In genomic region chr12:131386781-131387180, GRCh38 we compare ENCODE assay signal across 16 cellular contexts.
DNase-seq lines count a peak whose midpoint lies in the region; ATAC-seq and TF ChIP-seq lines count a peak whose summit lies in the region.
"Had no signal": no experiment of that assay in that cellular context is flagged by ENCODE, and none has a peak within 500 bp of the region (broad histone marks: within the 10 kb centered on the region; RNA-seq: fewer than 3 reads in every experiment).

No MANE protein-coding gene starts in this region.

- peaks cover 0 to 12% (median 0%) of the 10 kb centered on the region in 11 experiments; a peak in 4 of 22 replicates for H4K20me1 ChIP-seq in BLaER1 treated with 17β-estradiol and CSF1 and Interleukin-3, amounts not matched to agents 10 nM and 100 nM

- H3K4me2 ChIP-seq in BLaER1 treated with 17β-estradiol and CSF1 and Interleukin-3, amounts not matched to agents 10 nM and 100 nM: peak overlapping the region in 8 of 11 experiments; percentile 79 to 90 (median 85); a peak in 14 of 22 replicates

- no peak overlapping the region for H3K4me3 ChIP-seq in BLaER1 treated with 17β-estradiol and CSF1 and Interleukin-3, amounts not matched to agents 10 nM and 100 nM
- no peak overlapping the region for H3K4me3 ChIP-seq in CD4-positive, alpha-beta memory T cell (ENCODE audit: low read length in 2 of 2)
- no peak overlapping the region for H3K4me3 ChIP-seq in heart right ventricle
- H3K4me3 ChIP-seq: GM23248 had no signal

- DNase-seq in chondrocyte (ENCODE audit: low spot score) (peak; percentile 58), neural crest cell (ENCODE audit: low read depth, low spot score) (no peak), heart right ventricle (no peak), SW 1271 (lab: John Stamatoyannopoulos, UW) (no peak)
- no peak for DNase-seq in CD4-positive, alpha-beta memory T cell
- DNase-seq in activated CD4-positive, alpha-beta T cell treated with anti-CD3 and anti-CD28 coated beads for 1 hour: no peak
- DNase-seq: 8988T; C1 segment of cervical spinal cord; Calu3; CD8-positive, alpha-beta T cell; EL; GM23248; HFFc6 had no signal

- no peak overlapping the region for H3K27ac ChIP-seq in BLaER1 treated with 17β-estradiol and CSF1 and Interleukin-3, amounts not matched to agents 10 nM and 100 nM
- no peak overlapping the region for H3K27ac ChIP-seq in CD4-positive, alpha-beta memory T cell (ENCODE audit: low read depth, low read length)
- no peak overlapping the region for H3K27ac ChIP-seq in heart right ventricle
- H3K27ac ChIP-seq: GM23248, HL-60 had no signal

- H3K4me3 Mint-ChIP-seq in chondrocyte (ENCODE audit: unreplicated experiment): no peak overlapping the region
- no peak overlapping the region for H3K4me3 Mint-ChIP-seq in neural crest cell
- H3K4me3 Mint-ChIP-seq in CD4-positive, alpha-beta memory T cell: no peak overlapping the region
- H3K4me3 Mint-ChIP-seq: CD8-positive, alpha-beta T cell; HFFc6 had no signal

- TF ChIP-seq CTCF in chondrocyte (IDR thresholded peaks at IDR 0.05) (no peak), neural crest cell (conservative IDR thresholded peaks at IDR 0.05) (no peak), heart right ventricle (IDR thresholded peaks at IDR 0.05) (no peak)

- no peaks in the 10 kb centered on the region for H3K4me1 Mint-ChIP-seq in chondrocyte (ENCODE audit: low read depth)
- H3K4me1 Mint-ChIP-seq in neural crest cell: peaks cover 15% of the 10 kb centered on the region
- no peaks in the 10 kb centered on the region for H3K4me1 Mint-ChIP-seq in CD4-positive, alpha-beta memory T cell

- CTCF ChIA-PET in CD4-positive, alpha-beta memory T cell (lab: Charles Lee; ENCODE audit: partially characterized antibody): no interaction called here

- no peaks in the 10 kb centered on the region for H3K9me3 Mint-ChIP-seq in chondrocyte (ENCODE audit: low read depth)
- no peaks in the 10 kb centered on the region for H3K9me3 Mint-ChIP-seq in neural crest cell
- H3K9me3 Mint-ChIP-seq in CD4-positive, alpha-beta memory T cell: no peaks in the 10 kb centered on the region
- H3K9me3 Mint-ChIP-seq: CD8-positive, alpha-beta T cell had no signal

- intact Hi-C loops in CD4-positive, alpha-beta memory T cell (cut with micrococcal nuclease): no loop called here
- intact Hi-C loops in heart right ventricle (cut with DNase I): no loop called here

- H3K9me3 ChIP-seq in BLaER1 treated with 17β-estradiol and CSF1 and Interleukin-3, amounts not matched to agents 10 nM and 100 nM (replicated peaks in 1 of 11): no peaks in the 10 kb centered on the region
- no peaks in the 10 kb centered on the region for H3K9me3 ChIP-seq in CD4-positive, alpha-beta memory T cell (ENCODE audit: control insufficient read depth in 1 of 2, low read length in 2 of 2)
- H3K9me3 ChIP-seq in heart right ventricle: no peaks in the 10 kb centered on the region

- POLR2A ChIA-PET in CD4-positive, alpha-beta memory T cell (lab: Charles Lee; ENCODE audit: partially characterized antibody): no interaction called here

- WGBS in heart right ventricle, 2 donors: 63 to 68% methylated on average over 11 of the region's 11 CpGs

- H3K36me3 ChIP-seq in BLaER1 treated with 17β-estradiol and CSF1 and Interleukin-3, amounts not matched to agents 10 nM and 100 nM: no peaks in the 10 kb centered on the region
- H3K36me3 ChIP-seq in CD4-positive, alpha-beta memory T cell (ENCODE audit: insufficient read depth, low read length): no peaks in the 10 kb centered on the region
- no peaks in the 10 kb centered on the region for H3K36me3 ChIP-seq in heart right ventricle

- peaks cover 12 to 22% (median 18%) of the 10 kb centered on the region in 10 experiments for H3K4me1 ChIP-seq in BLaER1 treated with 17β-estradiol and CSF1 and Interleukin-3, amounts not matched to agents 10 nM and 100 nM
- H3K4me1 ChIP-seq in CD4-positive, alpha-beta memory T cell (ENCODE audit: insufficient read depth, low read length): no peaks in the 10 kb centered on the region
- H3K4me1 ChIP-seq in heart right ventricle: no peaks in the 10 kb centered on the region

- no peak for ATAC-seq in heart right ventricle
- ATAC-seq: CD8-positive, alpha-beta T cell; HCT116 had no signal

- H3K36me3 Mint-ChIP-seq in chondrocyte (ENCODE audit: low read depth) (no peaks in the 10 kb centered on the region), neural crest cell (ENCODE audit: low read depth) (no peaks in the 10 kb centered on the region)
- H3K36me3 Mint-ChIP-seq in CD4-positive, alpha-beta memory T cell: no peaks in the 10 kb centered on the region
- H3K36me3 Mint-ChIP-seq: CD8-positive, alpha-beta T cell had no signal

- H3K9ac ChIP-seq in BLaER1 treated with 17β-estradiol and CSF1 and Interleukin-3, amounts not matched to agents 10 nM and 100 nM: no peak overlapping the region
- H3K9ac ChIP-seq: GM23248 had no signal

- no peak overlapping the region for H3K27ac Mint-ChIP-seq in chondrocyte (ENCODE audit: unreplicated experiment)
- peak overlapping the region; percentile 43 for H3K27ac Mint-ChIP-seq in neural crest cell (ENCODE audit: unreplicated experiment)
- H3K27ac Mint-ChIP-seq in CD4-positive, alpha-beta memory T cell: no peak overlapping the region
- H3K27ac Mint-ChIP-seq: CD8-positive, alpha-beta T cell; HFFc6 had no signal

- H3K27me3 Mint-ChIP-seq in chondrocyte (ENCODE audit: low read depth) (peaks cover 34% of the 10 kb centered on the region), neural crest cell (ENCODE audit: low read depth) (peaks cover 12% of the 10 kb centered on the region)
- H3K27me3 Mint-ChIP-seq in CD4-positive, alpha-beta memory T cell: peaks cover 3 to 11% of the 10 kb centered on the region in 2 donors

- peaks cover 0 to 7% (median 0%) of the 10 kb centered on the region in 11 experiments; a peak in 1 of 22 replicates for H3K27me3 ChIP-seq in BLaER1 treated with 17β-estradiol and CSF1 and Interleukin-3, amounts not matched to agents 10 nM and 100 nM
- H3K27me3 ChIP-seq in CD4-positive, alpha-beta memory T cell (ENCODE audit: insufficient read depth, low read length): no peaks in the 10 kb centered on the region
- peaks cover 0 to 64% (median 43%) of the 10 kb centered on the region in 7 donors for H3K27me3 ChIP-seq in heart right ventricle
